ENCODE assay signal across 8 cellular contexts in genomic region chr22:41619979-41620645, GRCh38. TPM values are rescaled to one million over a fixed set of nuclear protein-coding genes. Genes with fewer than 3 reads are reported as not detected.
DNase-seq lines count a peak whose midpoint lies in the region; ATAC-seq and TF ChIP-seq lines count a peak whose summit lies in the region.

No MANE protein-coding gene starts in this region.

- peak; percentile 22 to 42 for DNase-seq in activated CD4-positive, alpha-beta T cell treated with anti-CD3 and anti-CD28 coated beads, Interleukin-2, amount 50 U/mL, for 24 hours (ENCODE audit: low read depth in 1 of 2, low spot score in 1 of 2)
- peak; percentile 29 to 37 (median 31) for DNase-seq in effector memory CD8-positive, alpha-beta T cell
- peak; percentile 51 for DNase-seq in stomach
- no peak for DNase-seq in DMS153 treated with DMSO at 0.1 percent for 48 hours (lab: John Stamatoyannopoulos, UW; ENCODE audit: unreplicated experiment)

- H3K27me3 Mint-ChIP-seq in effector memory CD8-positive, alpha-beta T cell: no peaks in the 10 kb centered on the region

- H3K27ac Mint-ChIP-seq in effector memory CD8-positive, alpha-beta T cell: peak overlapping the region; percentile 96 to 99

- peaks cover 26 to 30% of the 10 kb centered on the region in 2 donors for H3K4me1 Mint-ChIP-seq in effector memory CD8-positive, alpha-beta T cell (ENCODE audit: low read depth in 2 of 2)

- H3K4me3 Mint-ChIP-seq in effector memory CD8-positive, alpha-beta T cell: peak overlapping the region; percentile 91 to 100

- H3K36me3 Mint-ChIP-seq in effector memory CD8-positive, alpha-beta T cell (ENCODE audit: insufficient read depth): peaks cover 54% of the 10 kb centered on the region

- H3K4me1 ChIP-seq in ACC112 (ENCODE audit: control insufficient read depth, insufficient read depth, low read length, unreplicated experiment) (peaks cover 16% of the 10 kb centered on the region), Loucy (ENCODE audit: insufficient read depth, low read length, poor library complexity, severe bottlenecking) (peaks cover 24% of the 10 kb centered on the region), mucosa of stomach (ENCODE audit: control insufficient read depth, insufficient read depth, low read length) (peaks cover 26% of the 10 kb centered on the region), stomach (peaks cover 21 to 64% (median 48%) of the 10 kb centered on the region in 4 donors)

- H3K9ac ChIP-seq in Loucy (ENCODE audit: low read depth, low read length, poor library complexity, severe bottlenecking) (peak overlapping the region; percentile 98), mucosa of stomach (ENCODE audit: low read length) (peak overlapping the region; percentile 94)

- H3K9me3 Mint-ChIP-seq in effector memory CD8-positive, alpha-beta T cell: no peaks in the 10 kb centered on the region

- TF ChIP-seq POLR2A in GM18526 (IDR thresholded peaks at IDR 0.05; ENCODE audit: extremely low read depth, insufficient read length): peak; percentile 18
- TF ChIP-seq POLR2A in stomach (IDR thresholded peaks at IDR 0.05): no peak

- no peaks in the 10 kb centered on the region for H3K27me3 ChIP-seq in ACC112 (ENCODE audit: insufficient read depth, low read length)
- H3K27me3 ChIP-seq in Loucy (ENCODE audit: insufficient read depth, low read length, poor library complexity, severe bottlenecking): peaks cover 24% of the 10 kb centered on the region
- no peaks in the 10 kb centered on the region for H3K27me3 ChIP-seq in mucosa of stomach (ENCODE audit: control insufficient read depth, insufficient read depth, low read length)
- no peaks in the 10 kb centered on the region for H3K27me3 ChIP-seq in stomach

- no peaks in the 10 kb centered on the region for H3K36me3 ChIP-seq in ACC112 (ENCODE audit: insufficient read depth, low read length)
- H3K36me3 ChIP-seq in Loucy (ENCODE audit: insufficient read depth, low read length): peaks cover 6% of the 10 kb centered on the region; the same call in 1 of the 2 replicates
- no peaks in the 10 kb centered on the region for H3K36me3 ChIP-seq in mucosa of stomach (ENCODE audit: control insufficient read depth, insufficient read depth, low read length)
- peaks cover 12 to 28% (median 24%) of the 10 kb centered on the region in 4 donors for H3K36me3 ChIP-seq in stomach

- peak; percentile 14 for ATAC-seq in effector memory CD8-positive, alpha-beta T cell (replicated peaks)

- no peak for TF ChIP-seq EP300 in stomach (IDR thresholded peaks at IDR 0.05)

- H3K4me2 ChIP-seq in Loucy (ENCODE audit: low read depth, low read length, poor library complexity, severe bottlenecking): peak overlapping the region; percentile 84

- no peaks in the 10 kb centered on the region for H3K9me2 ChIP-seq in Loucy (replicated peaks; ENCODE audit: low read depth, low read length)

- no peak for TF ChIP-seq CTCF in Loucy (conservative IDR thresholded peaks at IDR 0.05; ENCODE audit: low read length)
- TF ChIP-seq CTCF in stomach (IDR thresholded peaks at IDR 0.05): no peak

- no peaks in the 10 kb centered on the region for H3F3A ChIP-seq in Loucy (ENCODE audit: low read depth)

- H4K20me1 ChIP-seq in Loucy (ENCODE audit: insufficient read depth, low read length, poor library complexity, severe bottlenecking): peaks cover 47% of the 10 kb centered on the region

- intact Hi-C loops in stomach (cut with DNase I; ENCODE audit: low total_unique reads): no loop called here

- H3K4me3 ChIP-seq in ACC112 (ENCODE audit: low read depth, low read length): peak overlapping the region; percentile 94
- peak overlapping the region; percentile 99 for H3K4me3 ChIP-seq in Loucy (ENCODE audit: low read length, poor library complexity, severe bottlenecking)
- H3K4me3 ChIP-seq in mucosa of stomach (ENCODE audit: low read length): peak overlapping the region; percentile 95
- H3K4me3 ChIP-seq in stomach: peak overlapping the region; percentile 80 to 98 (median 91)

- H3K79me2 ChIP-seq in ACC112 (ENCODE audit: control insufficient read depth, insufficient read depth, low read length, unreplicated experiment) (peaks cover 69% of the 10 kb centered on the region), Loucy (ENCODE audit: insufficient read depth, low read length) (peaks cover 34% of the 10 kb centered on the region)

- H3K27ac ChIP-seq in ACC112 (ENCODE audit: low read depth, low read length) (peak overlapping the region; percentile 77), stomach (peak overlapping the region; percentile 93 to 99 (median 97))

- H3K9me3 ChIP-seq in Loucy (ENCODE audit: insufficient read depth, low read depth, low read length) (no peaks in the 10 kb centered on the region), mucosa of stomach (ENCODE audit: control insufficient read depth, low read length) (no peaks in the 10 kb centered on the region), stomach (no peaks in the 10 kb centered on the region)

- WGBS in stomach, 5 donors: 1 to 4% (median 2%) methylated on average over 20 to 25 of the region's 25 CpGs

- H2AFZ ChIP-seq in ACC112 (ENCODE audit: low read length, unreplicated experiment) (no peak overlapping the region), Loucy (ENCODE audit: low read length) (peak overlapping the region; percentile 96)

RNA-seq across cellular contexts. Expression of gene DESI1, which starts 0.7 kb away (rescaled TPM):
- total RNA-seq in stomach: 10 to 100 TPM; 10.4 to 39.7 (median 15.4) TPM
- 10 to 100 TPM; 11.9 to 17.4 (median 16.2) TPM for polyA plus RNA-seq in stomach

RNA-seq across cellular contexts. Expression of gene XRCC6, which starts 1.0 kb away (rescaled TPM):
- total RNA-seq in stomach: 100 to 1,000 TPM in 4 of 5 donors, 10 to 100 TPM in 1; 40.3 to 315 (median 162) TPM
- 100 to 1,000 TPM; 117 to 137 (median 129) TPM for polyA plus RNA-seq in stomach

RNA-seq across cellular contexts. Expression of gene PMM1, which starts 30.5 kb away (rescaled TPM):
- 100 to 1,000 TPM in 1 of 5 donors, 10 to 100 TPM in 4; 15.2 to 131 (median 41.9) TPM for total RNA-seq in stomach
- polyA plus RNA-seq in stomach: 100 to 1,000 TPM in 2 of 3 donors, 10 to 100 TPM in 1; 54.6 to 126 (median 102) TPM

RNA-seq across cellular contexts. Expression of gene CSDC2, which starts 59.3 kb away (rescaled TPM):
- 1 to 10 TPM in 3 of 5 donors, under 1 TPM in 1, not detected in 1; 0.89 to 6.5 (median 1.4) TPM for total RNA-seq in stomach
- polyA plus RNA-seq in stomach: 1 to 10 TPM; 1.8 to 5.5 (median 2.8) TPM
